10 cellular contexts compared by ENCODE assay signal in genomic region chr6:127554435-127555006, GRCh38. TPM values are rescaled to one million over a fixed set of nuclear protein-coding genes. Genes with fewer than 3 reads are reported as not detected.
DNase-seq lines count a peak whose midpoint lies in the region; ATAC-seq lines count a peak whose summit lies in the region.
"Had no signal": no experiment of that assay in that cellular context is flagged by ENCODE, and none has a peak within 500 bp of the region (broad histone marks: within the 10 kb centered on the region; RNA-seq: fewer than 3 reads in every experiment).

No MANE protein-coding gene starts in this region.

- intact Hi-C loops in Right ventricle myocardium superior (cut with DNase I): no loop called here

- in situ Hi-C loops in SK-MEL-5 (cut with HindIII; ENCODE audit: low pct_unique_long_range_greater_than_20kb, low sequenced_read_pairs): no loop called here

- peak; percentile 50 for DNase-seq in DMS53 treated with DMSO at 0.1 percent for 48 hours (lab: John Stamatoyannopoulos, UW; ENCODE audit: unreplicated experiment)
- peak; percentile 45 for DNase-seq in LHCN-M2 (ENCODE audit: low read depth)
- DNase-seq in SK-MEL-5 (ENCODE audit: low read depth, low spot score): peak; percentile 77
- DNase-seq in globus pallidus (ENCODE audit: low spot score): peak; percentile 20
- no peak for DNase-seq in activated CD8-positive, alpha-beta memory T cell treated with anti-CD3 and anti-CD28 coated beads, Interleukin-2, amount 50 U/mL, for 48 hours
- DNase-seq in Right ventricle myocardium superior: no peak

- peak; percentile 72 for ATAC-seq in GM19467 (IDR thresholded peaks at IDR 0.05; ENCODE audit: unreplicated experiment)
- no peak for ATAC-seq in GM19452 (IDR thresholded peaks at IDR 0.05; ENCODE audit: unreplicated experiment)
- no peak for ATAC-seq in Right ventricle myocardium superior (ENCODE audit: poor library complexity)

RNA-seq across cellular contexts. Expression of gene C6orf58, which starts 22.5 kb away (rescaled TPM):
- total RNA-seq in LHCN-M2 (2014; rRNA removed) (not detected in 2 replicates), Right ventricle myocardium superior (not detected)
- polyA plus RNA-seq in LHCN-M2 (2012): not detected
- not detected in 2 replicates for total RNA-seq in SK-MEL-5 (2014; rRNA removed; shearing (Covaris generic))
- 0.15 TPM in 1 of 2 replicates, not detected in the other for polyA plus RNA-seq in SK-MEL-5 (2015; cell fraction: cytosol; rRNA removed)
- not detected in 2 replicates for polyA plus RNA-seq in SK-MEL-5 (2015; cell fraction: nucleus; rRNA removed)
- total RNA-seq: mononuclear cell, urinary bladder had no signal
- polyA plus RNA-seq: urinary bladder had no signal

Comparison
In these comparisons a context has a peak if more than half of its experiments do, and no peak if none do; other contexts are left out.
1. DNase-seq: peak in DMS53 treated with DMSO at 0.1 percent for 48 hours (single experiment), LHCN-M2 (single experiment), SK-MEL-5 (single experiment) and globus pallidus (single experiment); none in activated CD8-positive, alpha-beta memory T cell treated with anti-CD3 and anti-CD28 coated beads, Interleukin-2, amount 50 U/mL, for 48 hours (single experiment) and Right ventricle myocardium superior (single experiment).